Comparison of ENCODE assay signal across 8 cellular contexts in genomic region chr20:59571591-59572314, GRCh38. TPM values are rescaled to one million over a fixed set of nuclear protein-coding genes. Genes with fewer than 3 reads are reported as not detected.
A peak's percentile ranks its signal among the peaks of the same experiment; 100 is the strongest.
DNase-seq lines count a peak whose midpoint lies in the region; TF ChIP-seq lines count a peak whose summit lies in the region.

No MANE protein-coding gene starts in this region.

- H3K9me3 ChIP-seq in BLaER1 (no peaks in the 10 kb centered on the region), skeletal muscle satellite cell (replicated peaks; ENCODE audit: low read length) (no peaks in the 10 kb centered on the region)

- H3K27ac Mint-ChIP-seq in MCF 10A (ENCODE audit: low read depth, unreplicated experiment), result no peak overlapping the region

- H3K27me3 ChIP-seq in BLaER1 (no peaks in the 10 kb centered on the region), skeletal muscle satellite cell (ENCODE audit: control insufficient read depth, insufficient read depth, low read length) (peaks cover 14% of the 10 kb centered on the region)

- peak overlapping the region; percentile 95 for H3K4me2 ChIP-seq in BLaER1
- H3K4me2 ChIP-seq in skeletal muscle satellite cell (ENCODE audit: low read length), result peak overlapping the region; percentile 100

- peak overlapping the region; percentile 81 for H3K27ac ChIP-seq in BLaER1

- DNase-seq in GM19238 (ENCODE audit: insufficient read length, low spot score) (peak; percentile 74), LNCaP clone FGC (ENCODE audit: low read depth) (no peak), UCSD-AML1 (lab: John Stamatoyannopoulos, UW; ENCODE audit: unreplicated experiment) (peak; percentile 30), MCF 10A (ENCODE audit: unreplicated experiment) (peak; percentile 46), iPS-NIHi7 (ENCODE audit: extremely low spot score) (peak; percentile 92), NCI-H187 treated with DMSO at 0.1 percent for 48 hours (lab: John Stamatoyannopoulos, UW) (no peak)

- H3K4me1 ChIP-seq in BLaER1 (peaks cover 57% of the 10 kb centered on the region), skeletal muscle satellite cell (ENCODE audit: control insufficient read depth, insufficient read depth, low read length) (peaks cover 4% of the 10 kb centered on the region)

- TF ChIP-seq CTCF in LNCaP clone FGC (IDR thresholded peaks at IDR 0.05; ENCODE audit: control insufficient read depth, extremely low read depth, insufficient read depth) (peak; percentile 80), MCF 10A (IDR thresholded peaks at IDR 0.05; ENCODE audit: unreplicated experiment) (peak; percentile 93)

- H3K4me3 ChIP-seq in BLaER1 (peak overlapping the region; percentile 66), LNCaP clone FGC (ENCODE audit: low read depth, low read length) (no peak overlapping the region), skeletal muscle satellite cell (ENCODE audit: low read length) (peak overlapping the region; percentile 72)

- no peaks in the 10 kb centered on the region for H4K20me1 ChIP-seq in BLaER1

- peaks cover 47% of the 10 kb centered on the region for H3K27me3 Mint-ChIP-seq in MCF 10A (ENCODE audit: insufficient read depth, unreplicated experiment)

- no TSS peak for BruUV-seq in MCF 10A (replicated peaks; lab: Mats Ljungman, UMichigan)

- H3K36me3 Mint-ChIP-seq in MCF 10A (ENCODE audit: insufficient read depth, unreplicated experiment), result no peaks in the 10 kb centered on the region

- H3K4me3 Mint-ChIP-seq in MCF 10A (ENCODE audit: unreplicated experiment), result no peak overlapping the region

- POLR2A ChIA-PET in MCF 10A (lab: Yijun Ruan, JAX), result no interaction called here

- H3K36me3 ChIP-seq in BLaER1 (no peaks in the 10 kb centered on the region), skeletal muscle satellite cell (ENCODE audit: insufficient read depth, low read length) (no peaks in the 10 kb centered on the region)

- peak overlapping the region; percentile 74 for H3K9ac ChIP-seq in BLaER1
- peak overlapping the region; percentile 80 for H3K9ac ChIP-seq in skeletal muscle satellite cell (ENCODE audit: low read depth, low read length)

- H3K4me1 Mint-ChIP-seq in MCF 10A (ENCODE audit: insufficient read depth, unreplicated experiment), result no peaks in the 10 kb centered on the region

- H3K9me3 Mint-ChIP-seq in MCF 10A (ENCODE audit: unreplicated experiment), result no peaks in the 10 kb centered on the region

- CTCF ChIA-PET in MCF 10A (lab: Yijun Ruan, JAX), result interaction anchor here (0.6 to 6.3 kb wide), 73 partner anchors 11 to 1558 kb away, joined by 3 to 165 read pairs (median 5); partner anchors contain the start of genes CDH26 and PHACTR3

- intact Hi-C loops in MCF 10A (cut with micrococcal nuclease), result loop anchor here (1.0 kb wide), 1 partner anchor 180 kb away; no protein-coding TSS in a partner anchor

RNA-seq across cellular contexts. Expression of gene PHACTR3, which starts 32.6 kb away (rescaled TPM):
- 4.5 and 22.8 TPM in 2 replicates for total RNA-seq in MCF 10A (2022)
- total RNA-seq in skeletal muscle satellite cell (2012; rRNA removed), result not detected in 2 replicates

Comparison
In these comparisons a context has a peak if more than half of its experiments do, and no peak if none do; other contexts are left out.
1. DNase-seq: peak in GM19238 (single experiment), UCSD-AML1 (single experiment), MCF 10A (single experiment) and iPS-NIHi7 (single experiment); none in LNCaP clone FGC (single experiment) and NCI-H187 treated with DMSO at 0.1 percent for 48 hours (single experiment).